ENCODE assay signal across 8 cellular contexts in genomic region chr9:109320734-109321448, GRCh38. TPM values are rescaled to one million over a fixed set of nuclear protein-coding genes. Genes with fewer than 3 reads are reported as not detected.
DNase-seq lines count a peak whose midpoint lies in the region; ATAC-seq and TF ChIP-seq lines count a peak whose summit lies in the region.

EPB41L4B (minus strand) TSS chr9:109321059; CDS start chr9:109320446, 613 bp downstream.

- peak within 1 kb of the TSS; percentile 92 for H3K4me3 Mint-ChIP-seq in T-helper 17 cell

- intact Hi-C loops in right cardiac atrium (cut with DNase I) (loop anchor here in 3 of 4 donors (2.0 to 10.0 kb wide), 5 partner anchors 76 to 426 kb away; no protein-coding TSS in a partner anchor), vagina (cut with DNase I) (no loop called here)

- no peak within 1 kb of the TSS for H3K27ac Mint-ChIP-seq in T-helper 17 cell

- DNase-seq in NCI-H1417 treated with DMSO at 0.1 percent for 48 hours (lab: John Stamatoyannopoulos, UW) (peak; percentile 84), T-helper 17 cell (peak; percentile 69 to 81 (median 71)), amniotic stem cell (lab: John Stamatoyannopoulos, UW) (peak; percentile 64), right cardiac atrium (peak; percentile 86 to 96 (median 94)), putamen (ENCODE audit: low spot score) (peak; percentile 74), vagina (ENCODE audit: extremely low spot score in 2 of 2) (no peak)

- H3K27ac ChIP-seq in right cardiac atrium (ENCODE audit: low read length) (peak within 1 kb of the TSS; percentile 9), vagina (no peak within 1 kb of the TSS)

- no peak for TF ChIP-seq POLR2A in vagina (IDR thresholded peaks at IDR 0.05)

- peak; percentile 98 for ATAC-seq in HG02763 (IDR thresholded peaks at IDR 0.05; ENCODE audit: unreplicated experiment)
- ATAC-seq in T-helper 17 cell: peak; percentile 100
- ATAC-seq in right cardiac atrium: peak; percentile 81 to 82

- H3K27me3 ChIP-seq in right cardiac atrium (ENCODE audit: control insufficient read depth, insufficient read depth) (no peaks in the 10 kb centered on the region), vagina (no peaks in the 10 kb centered on the region)

- H3K27me3 Mint-ChIP-seq in T-helper 17 cell: peaks cover 66% of the 10 kb centered on the region

- WGBS in right cardiac atrium: under 1% methylated on average over 73 of the region's 73 CpGs

- H3K36me3 ChIP-seq in vagina: no peaks in the 10 kb centered on the region

- peaks cover 4% of the 10 kb centered on the region for H3K4me1 Mint-ChIP-seq in T-helper 17 cell

- peaks cover 2% of the 10 kb centered on the region for H3K4me1 ChIP-seq in right cardiac atrium (ENCODE audit: control insufficient read depth, insufficient read depth, low read length)
- peaks cover 29% of the 10 kb centered on the region for H3K4me1 ChIP-seq in vagina

- TF ChIP-seq CTCF in GM12875 (IDR thresholded peaks at IDR 0.05; ENCODE audit: borderline replicate concordance, insufficient read depth, low read depth, low read length) (peak; percentile 94), vagina (IDR thresholded peaks at IDR 0.05) (peak; percentile 62 to 83 (median 72))

- H3K36me3 Mint-ChIP-seq in T-helper 17 cell (ENCODE audit: low read depth): peaks cover 8% of the 10 kb centered on the region

- H3K4me3 ChIP-seq in GM12875 (ENCODE audit: low read depth, low read length) (peak within 1 kb of the TSS; percentile 44), right cardiac atrium (ENCODE audit: low read length) (peak within 1 kb of the TSS; percentile 90), vagina (peak within 1 kb of the TSS; percentile 42 to 50)

- H3K9me3 ChIP-seq in T-helper 17 cell (ENCODE audit: control insufficient read depth, low read length, poor library complexity, severe bottlenecking) (no peaks in the 10 kb centered on the region), right cardiac atrium (ENCODE audit: control insufficient read depth, low read length) (no peaks in the 10 kb centered on the region), vagina (no peaks in the 10 kb centered on the region)

RNA-seq across cellular contexts. Expression of gene EPB41L4B, which starts in this region (rescaled TPM):
- total RNA-seq in T-helper 17 cell (not detected), right cardiac atrium (10 to 100 TPM; 20.1 to 39.2 (median 27.0) TPM), vagina (4.7 TPM)
- polyA plus RNA-seq in right cardiac atrium: 11.2 TPM

Comparison
In these comparisons a context has a peak if more than half of its experiments do, and no peak if none do; other contexts are left out.
1. Peak in DNase-seq and ATAC-seq in T-helper 17 cell; RNA of the gene not detected or under 1 TPM.
2. DNase-seq: peak in NCI-H1417 treated with DMSO at 0.1 percent for 48 hours (single experiment), amniotic stem cell (single experiment), right cardiac atrium (3 of 3) and putamen (single experiment); none in vagina (0 of 2).
3. Peak in every context shown above with its lines, with median percentiles within 50 percentile points of each other: H3K4me3 ChIP-seq and ATAC-seq.